In the genomic region with DNA sequence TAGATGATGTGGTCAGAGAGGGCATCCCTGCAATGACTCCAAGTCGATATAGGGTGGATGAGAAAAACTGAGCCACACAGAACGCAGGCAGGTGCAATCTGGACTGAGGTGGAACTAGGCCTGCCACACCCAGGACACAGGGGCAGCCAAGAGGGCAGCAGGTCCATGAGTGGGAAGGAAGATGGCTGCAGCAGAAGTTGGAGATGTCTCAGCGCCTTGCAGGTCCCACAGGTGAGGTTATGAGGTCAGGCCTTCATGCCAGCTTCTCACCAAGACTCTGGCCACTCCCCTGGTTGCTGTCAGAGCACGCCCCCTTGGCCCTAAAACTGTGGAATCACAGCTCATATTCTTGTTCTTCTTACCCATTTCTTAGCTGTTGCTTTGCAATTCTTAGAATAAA, we compare ENCODE assay signal across 13 cellular contexts.
"Had no signal": no experiment of that assay in that cellular context is flagged by ENCODE, and none has a peak within 500 bp of the region (broad histone marks: within the 10 kb centered on the region; RNA-seq: fewer than 3 reads in every experiment).

No MANE protein-coding gene starts in this region.

- H3K36me3 ChIP-seq: cardiac muscle cell, transverse colon had no signal

- H3K9me3 Mint-ChIP-seq: activated naive CD8-positive, alpha-beta T cell treated with anti-CD3 and anti-CD28 coated beads, Interleukin-2, amount 10 ng/mL, durations not matched to agents 7 days and 5 days; nephron progenitor cell; stimulated activated naive CD8-positive, alpha-beta T cell treated with anti-CD3 and anti-CD28 coated beads, Interleukin-15, Interleukin-2, amounts not matched to agents 100 ng/mL and 50 ng/mL, for 24 hours; T-cell had no signal

- H3K4me1 Mint-ChIP-seq: activated B cell treated with CpG ODN at 0.5 μM for 24 hours; activated naive CD8-positive, alpha-beta T cell treated with anti-CD3 and anti-CD28 coated beads, Interleukin-2, amount 10 ng/mL, durations not matched to agents 7 days and 5 days; T-cell had no signal

- H3K4me3 Mint-ChIP-seq: activated B cell treated with CpG ODN at 0.5 μM for 24 hours; activated naive CD8-positive, alpha-beta T cell treated with anti-CD3 and anti-CD28 coated beads, Interleukin-2, amount 10 ng/mL, durations not matched to agents 7 days and 5 days; nephron progenitor cell; stimulated activated naive CD8-positive, alpha-beta T cell treated with anti-CD3 and anti-CD28 coated beads, Interleukin-15, Interleukin-2, amounts not matched to agents 100 ng/mL and 50 ng/mL, for 24 hours; T-cell had no signal

- H3K27ac Mint-ChIP-seq: activated B cell treated with CpG ODN at 0.5 μM for 24 hours; activated naive CD8-positive, alpha-beta T cell treated with anti-CD3 and anti-CD28 coated beads, Interleukin-2, amount 10 ng/mL, durations not matched to agents 7 days and 5 days; nephron progenitor cell; stimulated activated naive CD8-positive, alpha-beta T cell treated with anti-CD3 and anti-CD28 coated beads, Interleukin-15, Interleukin-2, amounts not matched to agents 100 ng/mL and 50 ng/mL, for 24 hours; T-cell had no signal

- DNase-seq: activated B cell treated with CpG ODN at 0.5 μM for 24 hours; activated CD4-positive, alpha-beta T cell treated with anti-CD3 and anti-CD28 coated beads for 48 hours; activated naive CD4-positive, alpha-beta T cell treated with Interleukin-2 at 50 U/mL for 16 hours; activated naive CD8-positive, alpha-beta T cell treated with anti-CD3 and anti-CD28 coated beads, Interleukin-2, amount 10 ng/mL, durations not matched to agents 7 days and 5 days; amygdala; hypothalamus; midbrain; nephron progenitor cell; transverse colon had no signal

- ATAC-seq: T-cell had no signal

- H3K4me3 ChIP-seq: cardiac muscle cell, SK-N-MC, transverse colon had no signal

- H3K36me3 Mint-ChIP-seq: activated naive CD8-positive, alpha-beta T cell treated with anti-CD3 and anti-CD28 coated beads, Interleukin-2, amount 10 ng/mL, durations not matched to agents 7 days and 5 days; T-cell had no signal

- H3K27me3 ChIP-seq: cardiac muscle cell, transverse colon had no signal
